Comparison of ENCODE assay signal across 25 cellular contexts in the genomic region with DNA sequence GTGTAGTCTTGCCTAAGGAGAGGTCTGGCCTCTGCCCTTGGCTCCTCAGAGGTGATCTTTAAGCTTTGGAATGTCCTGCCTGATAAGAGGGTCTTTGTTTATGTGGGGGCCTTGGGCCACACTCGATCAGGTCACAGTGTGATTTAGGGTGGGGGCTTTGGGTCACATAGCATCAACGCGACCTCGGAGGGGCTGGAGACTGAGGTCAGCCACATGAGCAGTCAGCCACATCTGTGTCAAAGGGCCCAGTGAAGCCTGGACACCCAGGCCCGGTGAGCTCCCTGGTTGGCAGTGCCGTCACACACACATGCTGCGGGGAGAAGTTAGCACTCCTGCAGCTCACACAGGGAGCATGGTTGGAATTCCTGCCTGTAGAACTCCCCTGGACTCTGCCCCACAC.
DNase-seq lines count a peak whose midpoint lies in the region; TF ChIP-seq lines count a peak whose summit lies in the region.
"Had no signal": no experiment of that assay in that cellular context is flagged by ENCODE, and none has a peak within 500 bp of the region (broad histone marks: within the 10 kb centered on the region; RNA-seq: fewer than 3 reads in every experiment).

No MANE protein-coding gene starts in this region.

- H3K4me3 ChIP-seq in BLaER1, result no peak overlapping the region
- no peak overlapping the region for H3K4me3 ChIP-seq in uterus
- H3K4me3 ChIP-seq: A549, SJCRH30 had no signal

- peak overlapping the region; percentile 70 for H3K27ac ChIP-seq in BLaER1
- no peak overlapping the region for H3K27ac ChIP-seq in uterus
- H3K27ac ChIP-seq: A549, SJCRH30 had no signal

- H3K9ac ChIP-seq in BLaER1, result no peak overlapping the region

- H3K27me3 ChIP-seq in BLaER1 (0 out of 2 replicates have a peak, but pooled peaks cover 5% of the 10 kb centered on the region), uterus (no peaks in the 10 kb centered on the region)

- TF ChIP-seq POLR2A in uterus (IDR thresholded peaks at IDR 0.05), result no peak

- H3K4me1 ChIP-seq in BLaER1 (peaks cover 74% of the 10 kb centered on the region), uterus (no peaks in the 10 kb centered on the region)
- H3K4me1 ChIP-seq: A549 had no signal

- H3K9me3 ChIP-seq in BLaER1 (peaks cover 42% of the 10 kb centered on the region), uterus (no peaks in the 10 kb centered on the region)
- H3K9me3 ChIP-seq: A549, SJCRH30 had no signal

- H3K4me1 Mint-ChIP-seq in nephron progenitor cell, result peaks cover 46% of the 10 kb centered on the region
- peaks cover 2% of the 10 kb centered on the region for H3K4me1 Mint-ChIP-seq in activated naive CD8-positive, alpha-beta T cell treated with anti-CD3 and anti-CD28 coated beads for 36 hours
- H3K4me1 Mint-ChIP-seq: B cell had no signal

- H3K36me3 ChIP-seq in BLaER1 (no peaks in the 10 kb centered on the region), uterus (no peaks in the 10 kb centered on the region)
- H3K36me3 ChIP-seq: SJCRH30 had no signal

- no peak for TF ChIP-seq CTCF in nephron progenitor cell (IDR thresholded peaks at IDR 0.05)
- no peak for TF ChIP-seq CTCF in uterus (IDR thresholded peaks at IDR 0.05)

- no peak overlapping the region for H3K27ac Mint-ChIP-seq in nephron progenitor cell
- no peak overlapping the region for H3K27ac Mint-ChIP-seq in activated naive CD8-positive, alpha-beta T cell treated with anti-CD3 and anti-CD28 coated beads for 36 hours
- H3K27ac Mint-ChIP-seq: B cell; CD4-positive, CD25-positive, alpha-beta regulatory T cell; HFFc6 had no signal

- peak overlapping the region; percentile 59 for H3K4me2 ChIP-seq in BLaER1
- H3K4me2 ChIP-seq: A549 had no signal

- no peak overlapping the region for H3K4me3 Mint-ChIP-seq in nephron progenitor cell
- H3K4me3 Mint-ChIP-seq in activated naive CD8-positive, alpha-beta T cell treated with anti-CD3 and anti-CD28 coated beads for 36 hours, result no peak overlapping the region
- H3K4me3 Mint-ChIP-seq: B cell; CD4-positive, CD25-positive, alpha-beta regulatory T cell; HFFc6 had no signal

- intact Hi-C loops in uterus (cut with DNase I; ENCODE audit: low total_unique reads), result no loop called here

- H3K27me3 Mint-ChIP-seq in nephron progenitor cell (ENCODE audit: low read depth, poor library complexity), result peaks cover 28% of the 10 kb centered on the region
- H3K27me3 Mint-ChIP-seq in activated naive CD8-positive, alpha-beta T cell treated with anti-CD3 and anti-CD28 coated beads for 36 hours, result peaks cover 27% of the 10 kb centered on the region

- H4K20me1 ChIP-seq in BLaER1, result no peaks in the 10 kb centered on the region

- no peaks in the 10 kb centered on the region for H3K36me3 Mint-ChIP-seq in nephron progenitor cell (ENCODE audit: low read depth)
- H3K36me3 Mint-ChIP-seq in activated naive CD8-positive, alpha-beta T cell treated with anti-CD3 and anti-CD28 coated beads for 36 hours, result no peaks in the 10 kb centered on the region
- H3K36me3 Mint-ChIP-seq: CD4-positive, CD25-positive, alpha-beta regulatory T cell had no signal

- H3K9me3 Mint-ChIP-seq in nephron progenitor cell, result peaks cover 4% of the 10 kb centered on the region
- peaks cover 1% of the 10 kb centered on the region for H3K9me3 Mint-ChIP-seq in activated naive CD8-positive, alpha-beta T cell treated with anti-CD3 and anti-CD28 coated beads for 36 hours

- peak; percentile 60 for DNase-seq in ELF-1 (ENCODE audit: low read depth, low spot score)
- DNase-seq in islet precursor cell, result peak; percentile 82
- DNase-seq in nephron progenitor cell, result peak; percentile 30
- no peak for DNase-seq in COLO668 (lab: John Stamatoyannopoulos, UW; ENCODE audit: unreplicated experiment)
- DNase-seq in uterus, result no peak
- DNase-seq in dedifferentiated amniotic fluid mesenchymal stem cell (ENCODE audit: extremely low spot score), result no peak
- no peak for DNase-seq in activated naive CD8-positive, alpha-beta T cell treated with anti-CD3 and anti-CD28 coated beads for 36 hours
- DNase-seq: CD4-positive, CD25-positive, alpha-beta regulatory T cell; COR-L47; DMS 273 treated with DMSO at 0.1 percent for 48 hours; GDM1; H7; HFFc6; Kasumi-1; NCI-H1694; NCI-H2081; NCI-H2171; NCI-H345; NCI-H524 treated with DMSO at 0.1 percent for 48 hours; NCI-H82; OCI-M1; SJCRH30 had no signal

Comparison
In these comparisons a context has a peak if more than half of its experiments do, and no peak if none do; other contexts are left out.
1. DNase-seq: peak in ELF-1 (single experiment), islet precursor cell (single experiment) and nephron progenitor cell (single experiment); none in COLO668 (single experiment), uterus (0 of 2), dedifferentiated amniotic fluid mesenchymal stem cell (single experiment) and activated naive CD8-positive, alpha-beta T cell treated with anti-CD3 and anti-CD28 coated beads for 36 hours (single experiment).